Comparison of ENCODE assay signal across 8 cellular contexts in the genomic region with DNA sequence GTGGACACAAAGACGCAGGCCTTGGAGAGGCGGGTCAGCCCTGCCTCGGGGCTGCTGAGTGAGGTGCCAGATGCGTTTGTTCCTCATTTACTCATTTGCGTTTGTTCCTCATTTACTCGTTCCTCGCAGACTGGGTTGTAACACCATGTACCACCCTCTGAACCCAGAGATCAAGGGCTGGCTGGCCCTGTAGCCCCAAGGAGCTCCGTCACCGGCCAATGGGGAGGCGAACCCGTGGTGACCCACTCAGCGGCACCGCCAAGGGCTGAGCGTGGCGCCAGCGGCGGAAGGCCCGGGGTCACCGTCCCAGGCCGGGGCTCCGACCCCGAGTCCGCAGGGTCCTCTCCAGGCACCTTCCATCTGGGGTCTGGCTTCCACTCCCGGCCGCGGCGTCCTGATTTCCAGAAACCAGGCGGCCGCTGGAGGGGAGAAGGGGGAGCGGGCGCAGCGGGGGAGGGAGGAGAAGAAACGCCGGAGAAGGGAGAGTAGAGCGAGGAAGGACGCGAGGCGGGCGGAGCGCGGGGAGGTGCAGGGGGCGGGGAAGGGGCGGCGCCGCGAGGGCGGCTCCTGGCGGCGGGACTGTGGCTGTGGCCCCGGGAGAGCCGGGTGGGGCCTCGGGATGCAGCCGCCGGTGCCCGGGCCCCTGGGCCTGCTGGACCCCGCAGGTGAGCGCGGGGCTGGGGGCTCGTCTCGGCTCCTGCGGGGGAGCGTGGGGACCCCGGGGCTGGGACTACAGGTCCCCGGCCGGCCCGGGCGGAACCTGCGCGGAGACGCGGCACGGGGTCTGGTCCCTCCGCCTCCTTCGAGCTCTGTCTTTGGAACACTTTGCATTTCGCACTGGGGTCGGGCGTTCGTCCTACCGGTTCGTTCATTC. TPM values are rescaled to one million over a fixed set of nuclear protein-coding genes. Genes with fewer than 3 reads are reported as not detected.
DNase-seq lines count a peak whose midpoint lies in the region; ATAC-seq and TF ChIP-seq lines count a peak whose summit lies in the region.

Gene TMEM255B (plus strand): TSS at position 576 of the 874 bp plus-strand sequence. CDS start 44 bp downstream, at position 620.

- H3K36me3 ChIP-seq in GM23248 (ENCODE audit: low read depth) (no peaks in the 10 kb centered on the region), right atrium auricular region (no peaks in the 10 kb centered on the region), psoas muscle (ENCODE audit: insufficient read depth in 1 of 2, low read depth in 1 of 2) (no peaks in the 10 kb centered on the region)

- 2 to 3% methylated on average over 28 to 65 of the region's 80 CpGs for WGBS in GM23248 (ENCODE audit: low coverage in 1 of 2, low lambda C conversion rate in 2 of 2, missing lambda C conversion rate in 2 of 2), 2 experiments
- 1 to 4% (median 3%) methylated on average over 50 to 80 of the region's 80 CpGs for WGBS in psoas muscle, 3 donors

- peak within 1 kb of the TSS; percentile 81 for H3K4me3 ChIP-seq in GM23248
- peak within 1 kb of the TSS; percentile 59 to 65 for H3K4me3 ChIP-seq in right atrium auricular region
- peak within 1 kb of the TSS; percentile 71 for H3K4me3 ChIP-seq in psoas muscle

- H3K4me1 Mint-ChIP-seq in T-helper 2 cell treated with Interferon-gamma antibody and Interleukin-4, amounts not matched to agents 5 μg/mL and 100 μg/mL, for 36 hours (ENCODE audit: low read depth): peaks cover 12% of the 10 kb centered on the region

- peak within 1 kb of the TSS; percentile 99 for H3K4me2 ChIP-seq in GM23248 (ENCODE audit: unreplicated experiment)

- H3K9me3 ChIP-seq in GM23248 (ENCODE audit: low read depth): no peaks in the 10 kb centered on the region
- H3K9me3 ChIP-seq in right atrium auricular region: no peaks in the 10 kb centered on the region
- no peaks in the 10 kb centered on the region for H3K9me3 ChIP-seq in psoas muscle

- TF ChIP-seq CTCF in right atrium auricular region (IDR thresholded peaks at IDR 0.05) (peak; percentile 33 to 68), psoas muscle (IDR thresholded peaks at IDR 0.05) (peak; percentile 39)

- peak within 1 kb of the TSS; percentile 74 for H3K9ac ChIP-seq in GM23248

- H3K27me3 ChIP-seq in GM23248 (replicated peaks; ENCODE audit: insufficient read depth) (peaks cover 23% of the 10 kb centered on the region), right atrium auricular region (no peaks in the 10 kb centered on the region), psoas muscle (ENCODE audit: insufficient read depth in 3 of 3, low read length in 2 of 3) (peaks cover 0 to 51% (median 9%) of the 10 kb centered on the region in 3 donors)

- intact Hi-C loops in psoas muscle (cut with DNase I): no loop called here

- peak within 1 kb of the TSS; percentile 91 for H2AFZ ChIP-seq in GM23248

- no peaks in the 10 kb centered on the region for H3F3A ChIP-seq in GM23248 (ENCODE audit: insufficient read depth)

- no peaks in the 10 kb centered on the region for H3K36me3 Mint-ChIP-seq in T-helper 2 cell treated with Interferon-gamma antibody and Interleukin-4, amounts not matched to agents 5 μg/mL and 100 μg/mL, for 36 hours (ENCODE audit: low read depth)

- H3K27ac Mint-ChIP-seq in T-helper 2 cell treated with Interferon-gamma antibody and Interleukin-4, amounts not matched to agents 5 μg/mL and 100 μg/mL, for 36 hours: peak within 1 kb of the TSS; percentile 17

- H3K9me3 Mint-ChIP-seq in T-helper 2 cell treated with Interferon-gamma antibody and Interleukin-4, amounts not matched to agents 5 μg/mL and 100 μg/mL, for 36 hours: no peaks in the 10 kb centered on the region

- H3K4me3 Mint-ChIP-seq in T-helper 2 cell treated with Interferon-gamma antibody and Interleukin-4, amounts not matched to agents 5 μg/mL and 100 μg/mL, for 36 hours: peak within 1 kb of the TSS; percentile 95

- no peaks in the 10 kb centered on the region for H3K9me2 ChIP-seq in GM23248 (ENCODE audit: insufficient read depth)

- H3K27me3 Mint-ChIP-seq in T-helper 2 cell treated with Interferon-gamma antibody and Interleukin-4, amounts not matched to agents 5 μg/mL and 100 μg/mL, for 36 hours (ENCODE audit: low read depth): peaks cover 42% of the 10 kb centered on the region

- H3K4me1 ChIP-seq in GM23248 (ENCODE audit: insufficient read depth) (0 out of 2 replicates have a peak, but pooled peaks cover 5% of the 10 kb centered on the region), right atrium auricular region (peaks cover 0 to 16% of the 10 kb centered on the region in 2 donors), psoas muscle (no peaks in the 10 kb centered on the region)

- peak; percentile 88 to 97 (median 94) for ATAC-seq in psoas muscle

- DNase-seq in DMS153 treated with DMSO at 0.1 percent for 48 hours (lab: John Stamatoyannopoulos, UW; ENCODE audit: unreplicated experiment): peak; percentile 48
- peak; percentile 84 for DNase-seq in GM23248
- DNase-seq in NAMALWA (ENCODE audit: low spot score): peak; percentile 91
- peak; percentile 55 for DNase-seq in T-helper 2 cell treated with Interferon-gamma antibody and Interleukin-4, amounts not matched to agents 5 μg/mL and 100 μg/mL, for 36 hours (ENCODE audit: low spot score)
- peak in 53 of 58 donors; percentile 30 to 79 (median 62) for DNase-seq in anterior cingulate cortex (lab: John Stamatoyannopoulos, UW)
- peak; percentile 83 for DNase-seq in right atrium auricular region (ENCODE audit: low spot score)
- peak; percentile 85 to 90 for DNase-seq in psoas muscle
- DNase-seq in ureter (ENCODE audit: low spot score): peak; percentile 90

- in situ Hi-C loops in GM23248 (cut with MboI): no loop called here

- H3K79me2 ChIP-seq in GM23248 (ENCODE audit: insufficient read depth): no peaks in the 10 kb centered on the region

- no peak within 1 kb of the TSS for H3K27ac ChIP-seq in GM23248
- H3K27ac ChIP-seq in right atrium auricular region: peak within 1 kb of the TSS; percentile 62 to 68
- H3K27ac ChIP-seq in psoas muscle: peak within 1 kb of the TSS; percentile 41

- no peaks in the 10 kb centered on the region for H4K20me1 ChIP-seq in GM23248 (ENCODE audit: insufficient read depth)

RNA-seq across cellular contexts. Expression of gene TMEM255B, which starts in this region (rescaled TPM):
- total RNA-seq in GM23248 (2014; rRNA removed; shearing (Covaris generic)): 7.7 TPM in 1 of 2 replicates, not detected in the other
- polyA plus RNA-seq in GM23248 (2016; fragmentation: Nextera tagmentation; extraction: Ambion mirVana) (6.8 and 8.2 TPM in 2 replicates), psoas muscle (1 to 10 TPM in 2 of 3 donors, under 1 TPM in 1; 0.45 to 3.1 (median 1.3) TPM)
- total RNA-seq in right atrium auricular region (1 to 10 TPM; 5.2 to 6.0 TPM), psoas muscle (1 to 10 TPM; 2.0 to 5.1 (median 3.4) TPM), ureter (20.6 TPM)
